In genomic region chr11:84345027-84345426, GRCh38 we compare ENCODE assay signal across 22 cellular contexts.
DNase-seq lines count a peak whose midpoint lies in the region; ATAC-seq, FAIRE-seq and TF ChIP-seq lines count a peak whose summit lies in the region.
"Had no signal": no experiment of that assay in that cellular context is flagged by ENCODE, and none has a peak within 500 bp of the region (broad histone marks: within the 10 kb centered on the region; RNA-seq: fewer than 3 reads in every experiment).

No MANE protein-coding gene starts in this region.

- no peak overlapping the region for H2AFZ ChIP-seq in IMR-90 (replicated peaks; ENCODE audit: low read length, poor library complexity)
- H2AFZ ChIP-seq in parathyroid adenoma = no peak overlapping the region

- in situ Hi-C loops in IMR-90 (cut with MboI; ENCODE audit: low sequenced_read_pairs) = no loop called here

- H2AK5ac ChIP-seq in IMR-90 (ENCODE audit: low read depth, low read length) = no peak overlapping the region

- DNase-seq in A549 (ENCODE audit: low read depth in 1 of 2, low spot score in 1 of 2) (no peak), IMR-90 (no peak), adipocyte (ENCODE audit: low read depth) (no peak), GM20000 (ENCODE audit: low spot score) (no peak), NCI-H774 (lab: John Stamatoyannopoulos, UW) (no peak)
- DNase-seq: 8988T; AML-193; Caco-2; Calu3; CD4-positive, alpha-beta T cell; CD8-positive, alpha-beta T cell; DMS79 treated with DMSO at 0.1 percent for 48 hours; GF-D8 had no signal

- no peaks in the 10 kb centered on the region for H3K36me3 ChIP-seq in IMR-90 (ENCODE audit: control insufficient read depth, insufficient read depth, low read length)
- no peaks in the 10 kb centered on the region for H3K36me3 ChIP-seq in adipocyte (ENCODE audit: control insufficient read depth, insufficient read depth, low read length, severe bottlenecking)
- no peaks in the 10 kb centered on the region for H3K36me3 ChIP-seq in parathyroid adenoma (ENCODE audit: control insufficient read depth, insufficient read depth, low read length)
- H3K36me3 ChIP-seq: BLaER1 treated with 17β-estradiol and CSF1 and Interleukin-3, amounts not matched to agents 10 nM and 100 nM had no signal

- H3K4me3 ChIP-seq in A549 (no peak overlapping the region), IMR-90 (ENCODE audit: insufficient read depth, low read depth, low read length) (no peak overlapping the region), adipocyte (ENCODE audit: low read length) (peak overlapping the region; percentile 48), parathyroid adenoma (ENCODE audit: low read depth, low read length) (no peak overlapping the region)
- H3K4me3 ChIP-seq: BLaER1 treated with 17β-estradiol and CSF1 and Interleukin-3, amounts not matched to agents 10 nM and 100 nM had no signal

- H4K91ac ChIP-seq in IMR-90 (ENCODE audit: insufficient read depth, low read depth, low read length) = no peak overlapping the region

- no peak for FAIRE-seq in A549 (lab: Jason Lieb, UNC)
- FAIRE-seq: A204.1, D721Med, G401.6, GM12891, GM19239 had no signal

- H3K4me1 ChIP-seq in A549 (no peaks in the 10 kb centered on the region), IMR-90 (ENCODE audit: control insufficient read depth, insufficient read depth, low read length) (no peaks in the 10 kb centered on the region), adipocyte (ENCODE audit: control insufficient read depth, insufficient read depth, low read length) (peaks cover 12% of the 10 kb centered on the region), parathyroid adenoma (peaks cover 32% of the 10 kb centered on the region)
- H3K4me1 ChIP-seq: BLaER1 treated with 17β-estradiol and CSF1 and Interleukin-3, amounts not matched to agents 10 nM and 100 nM; Caco-2 had no signal

- H3K9ac ChIP-seq in IMR-90 (ENCODE audit: low read depth, low read length) = no peak overlapping the region
- H3K9ac ChIP-seq in adipocyte (ENCODE audit: low read length) = no peak overlapping the region
- H3K9ac ChIP-seq in parathyroid adenoma = no peak overlapping the region
- H3K9ac ChIP-seq: BLaER1 treated with 17β-estradiol and CSF1 and Interleukin-3, amounts not matched to agents 10 nM and 100 nM had no signal

- no peak overlapping the region for H2BK5ac ChIP-seq in IMR-90 (ENCODE audit: low read depth, low read length, poor library complexity, severe bottlenecking)

- ATAC-seq in A549 (no peak), IMR-90 (ENCODE audit: low read depth) (no peak), HG03442 (IDR thresholded peaks at IDR 0.05; ENCODE audit: unreplicated experiment) (no peak)
- ATAC-seq: CD8-positive, alpha-beta T cell had no signal

- no peak overlapping the region for H2BK15ac ChIP-seq in IMR-90 (ENCODE audit: low read depth, low read length)

- 16% methylated on average over 3 of the region's 3 CpGs for WGBS in A549 (ENCODE audit: missing lambda C conversion rate)
- WGBS in IMR-90 (ENCODE audit: extremely low coverage in 2 of 2, insufficient read length in 1 of 2), 2 experiments = no CpG with 5 or more reads among the region's 3 CpGs

- no peak overlapping the region for H2BK20ac ChIP-seq in IMR-90 (ENCODE audit: low read depth, low read length)

- no peak overlapping the region for H2BK120ac ChIP-seq in IMR-90 (ENCODE audit: low read depth, low read length)

- H4K20me1 ChIP-seq in IMR-90 (ENCODE audit: insufficient read depth, low read length) = no peaks in the 10 kb centered on the region
- H4K20me1 ChIP-seq: BLaER1 treated with 17β-estradiol and CSF1 and Interleukin-3, amounts not matched to agents 10 nM and 100 nM had no signal

- POLR2A ChIA-PET in A549 (lab: Yijun Ruan, JAX) (no interaction called here), IMR-90 (lab: Charles Lee; ENCODE audit: unreplicated experiment) (no interaction called here)

- dilution Hi-C loops in IMR-90 (cut with HindIII; ENCODE audit: low sequenced_read_pairs, unreplicated experiment) = no loop called here

- TF ChIP-seq RAD21 in A549 (conservative IDR thresholded peaks at IDR 0.05 in 1 of 2, IDR thresholded peaks at IDR 0.05 in 1 of 2) (no peak), IMR-90 (IDR thresholded peaks at IDR 0.05; ENCODE audit: low read length) (no peak)

- H3K18ac ChIP-seq in IMR-90 (ENCODE audit: low read depth, low read length) = no peak overlapping the region

- intact Hi-C loops in IMR-90 (cut with micrococcal nuclease) = no loop called here

- CTCF ChIA-PET in A549 (lab: Yijun Ruan, JAX) (no interaction called here), IMR-90 (lab: Yijun Ruan, JAX) (no interaction called here)

- no peak overlapping the region for H3K14ac ChIP-seq in IMR-90 (replicated peaks; ENCODE audit: low read depth, low read length)

- H3K4me2 ChIP-seq in A549 (no peak overlapping the region), IMR-90 (ENCODE audit: low read depth, low read length) (no peak overlapping the region), parathyroid adenoma (ENCODE audit: low read length) (no peak overlapping the region)
- H3K4me2 ChIP-seq: BLaER1 treated with 17β-estradiol and CSF1 and Interleukin-3, amounts not matched to agents 10 nM and 100 nM had no signal

- no TSS peak for BruUV-seq in IMR-90 (replicated peaks; lab: Mats Ljungman, UMichigan)

- no peaks in the 10 kb centered on the region for H3K79me1 ChIP-seq in IMR-90 (ENCODE audit: low read depth in 1 of 2, low read length in 2 of 2)

- no peak overlapping the region for H2AK9ac ChIP-seq in IMR-90 (replicated peaks; ENCODE audit: low read depth, low read length, poor library complexity)

- H3K79me2 ChIP-seq in parathyroid adenoma = no peaks in the 10 kb centered on the region

- no peaks in the 10 kb centered on the region for H3K27me3 ChIP-seq in IMR-90 (ENCODE audit: control insufficient read depth, insufficient read depth, low read length)
- no peaks in the 10 kb centered on the region for H3K27me3 ChIP-seq in adipocyte (replicated peaks; ENCODE audit: control insufficient read depth, insufficient read depth, low read length)
- H3K27me3 ChIP-seq in parathyroid adenoma (ENCODE audit: control insufficient read depth, insufficient read depth, low read length) = no peaks in the 10 kb centered on the region
- H3K27me3 ChIP-seq: BLaER1 treated with 17β-estradiol and CSF1 and Interleukin-3, amounts not matched to agents 10 nM and 100 nM had no signal

- H4K5ac ChIP-seq in IMR-90 (ENCODE audit: low read depth, low read length) = no peak overlapping the region

- H3K9me1 ChIP-seq in IMR-90 (ENCODE audit: insufficient read depth, low read length) = no peaks in the 10 kb centered on the region

- H3K56ac ChIP-seq in IMR-90 (ENCODE audit: extremely low read depth, insufficient read depth, low read length) = no peak overlapping the region

- H4K8ac ChIP-seq in IMR-90 (ENCODE audit: low read depth in 2 of 2, low read length in 2 of 2) = no peak overlapping the region

- H3K9me3 ChIP-seq in A549 = no peaks in the 10 kb centered on the region
- H3K9me3 ChIP-seq in IMR-90 (ENCODE audit: control insufficient read depth, insufficient read depth, low read length) = no peaks in the 10 kb centered on the region
- no peaks in the 10 kb centered on the region for H3K9me3 ChIP-seq in adipocyte (ENCODE audit: control insufficient read depth, low read length)
- no peaks in the 10 kb centered on the region for H3K9me3 ChIP-seq in parathyroid adenoma (ENCODE audit: control insufficient read depth, low read length)
- H3K9me3 ChIP-seq: BLaER1 treated with 17β-estradiol and CSF1 and Interleukin-3, amounts not matched to agents 10 nM and 100 nM; Caco-2 had no signal

- TF ChIP-seq CTCF in A549 (IDR thresholded peaks at IDR 0.05) (no peak), IMR-90 (conservative IDR thresholded peaks at IDR 0.05; ENCODE audit: low read depth, low read length) (no peak), parathyroid adenoma (IDR thresholded peaks at IDR 0.05) (no peak), GM20000 (IDR thresholded peaks at IDR 0.05; ENCODE audit: extremely low read depth, missing control alignments) (no peak)

- TF ChIP-seq POLR2A in A549 (IDR thresholded peaks at IDR 0.05; ENCODE audit: low read length) = no peak
- no peak for TF ChIP-seq POLR2A in IMR-90 (IDR thresholded peaks at IDR 0.05; ENCODE audit: low read depth, low read length)

- no peak for TF ChIP-seq EP300 in A549 (IDR thresholded peaks at IDR 0.05)

- H3K27ac ChIP-seq in A549 (no peak overlapping the region), IMR-90 (ENCODE audit: insufficient read depth, low read length) (no peak overlapping the region), parathyroid adenoma (peak overlapping the region; percentile 81)
- H3K27ac ChIP-seq: BLaER1 treated with 17β-estradiol and CSF1 and Interleukin-3, amounts not matched to agents 10 nM and 100 nM; C4-2B had no signal

- H3K23ac ChIP-seq in IMR-90 (ENCODE audit: low read depth, low read length) = no peak overlapping the region

- H3K4ac ChIP-seq in IMR-90 (ENCODE audit: low read depth, low read length) = no peak overlapping the region

TF ChIP-seq in A549, 52 proteins besides CTCF, POLR2A, EP300 and RAD21:
- TF ChIP-seq MAZ (IDR thresholded peaks at IDR 0.05; ENCODE audit: borderline replicate concordance, low read depth, low read length) = no peak
- TF ChIP-seq BCL3 (IDR thresholded peaks at IDR 0.05) = no peak
- peak; percentile 66 for TF ChIP-seq MAFK (IDR thresholded peaks at IDR 0.05; ENCODE audit: partially characterized antibody)
TF ChIP-seq in A549: peak in this region for 1.

TF ChIP-seq in IMR-90, 13 proteins besides CTCF, POLR2A, EP300 and RAD21:
- TF ChIP-seq RCOR1 (IDR thresholded peaks at IDR 0.05; ENCODE audit: insufficient replicate concordance, low read length) (no peak), MAFK (IDR thresholded peaks at IDR 0.05; ENCODE audit: low read depth, low read length) (peak; percentile 51)
